In genomic region chr1:18644469-18645171, GRCh38 we compare ENCODE assay signal across 26 cellular contexts. TPM values are rescaled to one million over a fixed set of nuclear protein-coding genes. Genes with fewer than 3 reads are reported as not detected.
DNase-seq lines count a peak whose midpoint lies in the region; FAIRE-seq and TF ChIP-seq lines count a peak whose summit lies in the region.
"Had no signal": no experiment of that assay in that cellular context is flagged by ENCODE, and none has a peak within 500 bp of the region (broad histone marks: within the 10 kb centered on the region; RNA-seq: fewer than 3 reads in every experiment).

No MANE protein-coding gene starts in this region.

- H3K27ac Mint-ChIP-seq in activated naive CD4-positive, alpha-beta T cell treated with anti-CD3 and anti-CD28 coated beads, Interleukin-2, amount 10 ng/mL, durations not matched to agents 7 days and 5 days = peak overlapping the region; percentile 79
- H3K27ac Mint-ChIP-seq: effector memory CD8-positive, alpha-beta T cell; memory B cell; progenitor cell of endocrine pancreas had no signal

- DNase-seq in activated naive CD4-positive, alpha-beta T cell treated with anti-CD3 and anti-CD28 coated beads, Interleukin-2, amount 10 ng/mL, durations not matched to agents 7 days and 5 days = no peak
- DNase-seq in activated naive CD4-positive, alpha-beta T cell treated with anti-CD3 and anti-CD28 coated beads, Interleukin-2, amount 50 U/mL, for 16 hours = no peak
- DNase-seq in GM20000 (ENCODE audit: low spot score) (peak; percentile 41), H1 (ENCODE audit: low read depth in 1 of 2, low spot score in 2 of 2) (no peak), osteoblast (ENCODE audit: insufficient read length, low spot score, missing footprints) (peak; percentile 84), hypothalamus (lab: John Stamatoyannopoulos, UW) (no peak), hepatic stellate cell (ENCODE audit: low spot score) (no peak), mammary epithelial cell (no peak)
- DNase-seq: ACHN; activated CD4-positive, CD25-positive, alpha-beta regulatory T cell treated with anti-CD3 and anti-CD28 coated beads, Interleukin-2, amount 50 U/mL, for 72 hours; colonic mucosa; DMS53; effector memory CD8-positive, alpha-beta T cell; Karpas-422; kidney glomerular epithelial cell; NCI-H187 treated with DMSO at 0.1 percent for 48 hours; NCI-H345; OCI-M1 had no signal

- H3K23ac ChIP-seq in H1 (ENCODE audit: insufficient read length) = no peak overlapping the region

- H3K4me1 ChIP-seq in H1 (replicated peaks in 1 of 4; ENCODE audit: control insufficient read depth in 3 of 4, insufficient read depth in 4 of 4, low read length in 3 of 4) (peaks cover 17 to 59% (median 33%) of the 10 kb centered on the region in 4 experiments), osteoblast (ENCODE audit: insufficient read depth, low read length) (no peaks in the 10 kb centered on the region), mammary epithelial cell (ENCODE audit: insufficient read depth, low read length) (peaks cover 13% of the 10 kb centered on the region)
- H3K4me1 ChIP-seq: colonic mucosa had no signal

- 8% methylated on average over 18 of the region's 18 CpGs; no CpG with 5 or more reads in 1 of the 2 experiments for WGBS in H1 (ENCODE audit: extremely low coverage in 1 of 2, insufficient coverage in 1 of 2, insufficient read length in 1 of 2, insufficient replicate concordance in 2 of 2, low coverage in 1 of 2, low lambda C conversion rate in 2 of 2, missing lambda C conversion rate in 1 of 2), 2 experiments
- WGBS in mammary epithelial cell (ENCODE audit: low coverage, missing lambda C conversion rate) = 11% methylated on average over 16 of the region's 18 CpGs

- H3K9me3 Mint-ChIP-seq in activated naive CD4-positive, alpha-beta T cell treated with anti-CD3 and anti-CD28 coated beads, Interleukin-2, amount 10 ng/mL, durations not matched to agents 7 days and 5 days = no peaks in the 10 kb centered on the region
- H3K9me3 Mint-ChIP-seq: effector memory CD8-positive, alpha-beta T cell; memory B cell had no signal

- H3K4me3 Mint-ChIP-seq in activated naive CD4-positive, alpha-beta T cell treated with anti-CD3 and anti-CD28 coated beads, Interleukin-2, amount 10 ng/mL, durations not matched to agents 7 days and 5 days = peak overlapping the region; percentile 49
- H3K4me3 Mint-ChIP-seq: effector memory CD8-positive, alpha-beta T cell; memory B cell had no signal

- H3K27me3 ChIP-seq in H1 (replicated peaks in 1 of 4; ENCODE audit: control insufficient read depth in 3 of 4, extremely low read depth in 1 of 4, insufficient read depth in 3 of 4, low read length in 3 of 4) (peaks cover 73 to 96% (median 90%) of the 10 kb centered on the region in 4 experiments), osteoblast (ENCODE audit: insufficient read depth, low read length) (peaks cover 90% of the 10 kb centered on the region), mammary epithelial cell (ENCODE audit: insufficient read depth, low read length) (peaks cover 81% of the 10 kb centered on the region)

- H3K36me3 ChIP-seq in H1 (ENCODE audit: control insufficient read depth in 2 of 4, insufficient read depth in 4 of 4, low read length in 3 of 4) (no peaks in the 10 kb centered on the region; a peak in 1 of 8 replicates), osteoblast (ENCODE audit: insufficient read depth, low read length) (no peaks in the 10 kb centered on the region), mammary epithelial cell (ENCODE audit: insufficient read depth, low read length) (no peaks in the 10 kb centered on the region)
- H3K36me3 ChIP-seq: colonic mucosa, suprapubic skin, vagina had no signal

- no peak overlapping the region for H3K18ac ChIP-seq in H1 (ENCODE audit: extremely low read depth, low read length)

- FAIRE-seq in H1 (lab: Jason Lieb, UNC) = no peak
- FAIRE-seq: GM12878 had no signal

- H2BK12ac ChIP-seq in H1 (ENCODE audit: low read depth, low read length) = no peak overlapping the region

- no TSS peak for BruUV-seq in mammary epithelial cell (replicated peaks; lab: Mats Ljungman, UMichigan)

- H2AK5ac ChIP-seq in H1 (ENCODE audit: low read depth, low read length) = no peak overlapping the region

- dilution Hi-C loops in mammary epithelial cell (cut with HindIII; ENCODE audit: low sequenced_read_pairs) = no loop called here

- H3K27ac ChIP-seq in H1 (ENCODE audit: low read depth, low read length) (no peak overlapping the region), osteoblast (ENCODE audit: low read depth, low read length) (no peak overlapping the region), mammary epithelial cell (ENCODE audit: insufficient read depth, low read depth, low read length) (no peak overlapping the region)
- H3K27ac ChIP-seq: C4-2B, colonic mucosa, suprapubic skin, vagina had no signal

- H3K4me1 Mint-ChIP-seq in activated naive CD4-positive, alpha-beta T cell treated with anti-CD3 and anti-CD28 coated beads, Interleukin-2, amount 10 ng/mL, durations not matched to agents 7 days and 5 days = peaks cover 28% of the 10 kb centered on the region

- H3K56ac ChIP-seq in H1 (replicated peaks; ENCODE audit: insufficient read length, low read depth, low read length) = no peak overlapping the region

- H3K4me2 ChIP-seq in H1 (ENCODE audit: insufficient read depth in 1 of 2, low read depth in 2 of 2, low read length in 2 of 2) (peak overlapping the region; percentile 15 to 82; a peak in 2 of 4 replicates), osteoblast (ENCODE audit: insufficient read depth, low read length) (no peak overlapping the region), mammary epithelial cell (ENCODE audit: insufficient read depth, low read depth, low read length) (no peak overlapping the region)

- no peak overlapping the region for H3K4ac ChIP-seq in H1 (replicated peaks; ENCODE audit: insufficient read length, low read depth, low read length)

- H2BK15ac ChIP-seq in H1 (ENCODE audit: low read length) = no peak overlapping the region

- no peaks in the 10 kb centered on the region for H3K9me3 ChIP-seq in H1 (ENCODE audit: insufficient read depth in 2 of 2, low read depth in 1 of 2, low read length in 1 of 2)
- no peaks in the 10 kb centered on the region for H3K9me3 ChIP-seq in osteoblast (ENCODE audit: low read depth, low read length)
- H3K9me3 ChIP-seq in mammary epithelial cell (replicated peaks; ENCODE audit: insufficient read depth, low read length) = no peaks in the 10 kb centered on the region
- H3K9me3 ChIP-seq: colonic mucosa, suprapubic skin, vagina had no signal

- H3K9ac ChIP-seq in H1 (replicated peaks in 1 of 4; ENCODE audit: extremely low read depth in 1 of 4, low read depth in 3 of 4, low read length in 3 of 4) (no peak overlapping the region), mammary epithelial cell (ENCODE audit: insufficient read depth, low read length) (no peak overlapping the region)

- no peak for TF ChIP-seq RAD21 in H1 (IDR thresholded peaks at IDR 0.05 in 1 of 2, conservative IDR thresholded peaks at IDR 0.05 in 1 of 2; ENCODE audit: low read depth in 2 of 2, low read length in 2 of 2)

- H3K27me3 Mint-ChIP-seq in activated naive CD4-positive, alpha-beta T cell treated with anti-CD3 and anti-CD28 coated beads, Interleukin-2, amount 10 ng/mL, durations not matched to agents 7 days and 5 days = peaks cover 100% of the 10 kb centered on the region

- intact Hi-C loops in mammary epithelial cell (cut with micrococcal nuclease) = loop anchor here (2.0 kb wide), 1 partner anchor 16 kb away; no protein-coding TSS in a partner anchor

- no peak overlapping the region for H2BK20ac ChIP-seq in H1 (ENCODE audit: low read length)

- no peak overlapping the region for H2BK120ac ChIP-seq in H1 (replicated peaks; ENCODE audit: low read depth, low read length)

- TF ChIP-seq CTCF in GM20000 (IDR thresholded peaks at IDR 0.05; ENCODE audit: extremely low read depth, missing control alignments) (no peak), H1 (IDR thresholded peaks at IDR 0.05; ENCODE audit: control extremely low read depth in 1 of 3, insufficient read depth in 1 of 3, low read depth in 1 of 3, low read length in 3 of 3) (no peak), osteoblast (IDR thresholded peaks at IDR 0.05; ENCODE audit: extremely low read depth, low read depth, low read length) (no peak), mammary epithelial cell (conservative IDR thresholded peaks at IDR 0.05 in 1 of 2, IDR thresholded peaks at IDR 0.05 in 1 of 2; ENCODE audit: extremely low read depth in 1 of 2, insufficient read depth in 1 of 2, low read depth in 1 of 2, low read length in 2 of 2) (no peak)

- no peak overlapping the region for H4K5ac ChIP-seq in H1 (ENCODE audit: insufficient read length, low read depth, low read length)

- peaks cover 3% of the 10 kb centered on the region for H3K36me3 Mint-ChIP-seq in activated naive CD4-positive, alpha-beta T cell treated with anti-CD3 and anti-CD28 coated beads, Interleukin-2, amount 10 ng/mL, durations not matched to agents 7 days and 5 days
- H3K36me3 Mint-ChIP-seq: memory B cell had no signal

- peaks cover 9% of the 10 kb centered on the region; the same call in 1 of the 2 replicates for H3K23me2 ChIP-seq in H1 (ENCODE audit: low read depth, low read length)

- TF ChIP-seq POLR2A in H1 (IDR thresholded peaks at IDR 0.05; ENCODE audit: control extremely low read depth in 1 of 2, low read depth in 2 of 2, low read length in 2 of 2) = no peak

- CTCF ChIA-PET in activated naive CD4-positive, alpha-beta T cell treated with anti-CD3 and anti-CD28 coated beads, Interleukin-2, amount 10 ng/mL, durations not matched to agents 7 days and 5 days (lab: Charles Lee) = no interaction called here
- CTCF ChIA-PET in H1 (lab: Charles Lee; ENCODE audit: partially characterized antibody) (interaction anchor here (0.8 to 3.8 kb wide), 14 partner anchors 8 to 236 kb away, joined by 3 to 20 read pairs (median 4); no protein-coding TSS in a partner anchor), mammary epithelial cell (lab: Charles Lee; ENCODE audit: low non-redundant PET) (interaction anchor here (0.6 kb wide), 1 partner anchor 52 kb away, joined by 4 read pairs; no protein-coding TSS in a partner anchor)

- in situ Hi-C loops in mammary epithelial cell (cut with MboI; ENCODE audit: low sequenced_read_pairs in 2 of 2) = no loop called here

- H4K8ac ChIP-seq in H1 (ENCODE audit: extremely low read depth, insufficient read depth, low read length) = no peak overlapping the region

- POLR2A ChIA-PET in H1 (lab: Charles Lee; ENCODE audit: partially characterized antibody) = interaction anchor here (0.9 to 5.6 kb wide), 3 partner anchors 11 to 36 kb away, joined by 3 to 56 read pairs (median 5); partner anchors contain the start of gene PAX7

- peaks cover 8 to 22% of the 10 kb centered on the region in 2 experiments for H4K20me1 ChIP-seq in H1 (replicated peaks in 1 of 2; ENCODE audit: control insufficient read depth in 1 of 2, insufficient read depth in 2 of 2, low read length in 2 of 2)
- no peaks in the 10 kb centered on the region for H4K20me1 ChIP-seq in osteoblast (ENCODE audit: insufficient read depth, low read length)
- H4K20me1 ChIP-seq in mammary epithelial cell (ENCODE audit: insufficient read depth, low read length) = no peaks in the 10 kb centered on the region

- H2BK5ac ChIP-seq in H1 (ENCODE audit: low read depth, low read length) = no peak overlapping the region

- no peaks in the 10 kb centered on the region for H3K79me1 ChIP-seq in H1 (ENCODE audit: low read depth, low read length)

- H3K4me3 ChIP-seq in H1 (ENCODE audit: extremely low read depth in 1 of 4, insufficient read depth in 2 of 4, low read depth in 3 of 4, low read length in 4 of 4) (peak overlapping the region in 1 of 4 experiments; percentile 58; a peak in 1 of 8 replicates), osteoblast (ENCODE audit: insufficient read depth, low read length) (no peak overlapping the region), mammary epithelial cell (replicated peaks in 1 of 3; ENCODE audit: insufficient read depth in 1 of 3, low read depth in 2 of 3, low read length in 3 of 3) (no peak overlapping the region)
- H3K4me3 ChIP-seq: colonic mucosa, GM12878, suprapubic skin, vagina had no signal

- no peak overlapping the region for H4K91ac ChIP-seq in H1 (replicated peaks; ENCODE audit: insufficient read length, low read length)

- H3K14ac ChIP-seq in H1 (ENCODE audit: insufficient read length) = no peak overlapping the region

- H3K79me2 ChIP-seq in H1 (ENCODE audit: control insufficient read depth in 1 of 2, insufficient read depth in 2 of 2, low read length in 2 of 2) = no peaks in the 10 kb centered on the region
- no peaks in the 10 kb centered on the region for H3K79me2 ChIP-seq in osteoblast (ENCODE audit: insufficient read depth, low read length)
- no peaks in the 10 kb centered on the region for H3K79me2 ChIP-seq in mammary epithelial cell (ENCODE audit: insufficient read depth, low read length)

- no peak overlapping the region for H2AFZ ChIP-seq in H1 (ENCODE audit: low read length)
- no peak overlapping the region for H2AFZ ChIP-seq in osteoblast (ENCODE audit: low read length)
- no peak overlapping the region for H2AFZ ChIP-seq in mammary epithelial cell (ENCODE audit: low read depth, low read length)

- no peak for TF ChIP-seq EP300 in H1 (IDR thresholded peaks at IDR 0.05; ENCODE audit: borderline replicate concordance in 1 of 2, low read depth in 2 of 2, low read length in 2 of 2)

RNA-seq across cellular contexts. Expression of gene PAX7, which starts 14.0 kb away (rescaled TPM):
- not detected in 2 replicates for total RNA-seq in H1 (2021; fragmentation: NEBNext Ultra II Directional; extraction: Animal tissue kit (Norgen Biotek cat#: 25700))
- polyA plus RNA-seq in H1 (2011; rRNA removed) (0.02 TPM in 1 of 2 replicates, not detected in the other), mammary epithelial cell (not detected)
- 0.03 TPM for polyA plus RNA-seq in H1 (2011; cell fraction: cytosol; rRNA removed)
- 0.03 TPM for polyA plus RNA-seq in H1 (2011; cell fraction: nucleus; rRNA removed)
- 0.03 to 0.08 TPM in 2 of 4 replicates, not detected in the others for polyA plus RNA-seq in H1 (2012, experiment 1 of 2)
- polyA plus RNA-seq in H1 (2012, experiment 2 of 2) = 0.07 TPM
- polyA plus RNA-seq in H1 (2013, experiment 1 of 2) = 0.02 TPM
- 0.02 TPM for polyA plus RNA-seq in H1 (2013, experiment 2 of 2)
- polyA minus RNA-seq in H1 (2011; rRNA and poly(A)+ RNA removed) = 0.13 TPM in 1 of 2 replicates, not detected in the other
- polyA minus RNA-seq in H1 (2011; cell fraction: cytosol; rRNA and poly(A)+ RNA removed) = not detected
- polyA minus RNA-seq in H1 (2011; cell fraction: nucleus; rRNA and poly(A)+ RNA removed) = 0.40 TPM
- total RNA-seq in osteoblast (not detected in 2 replicates), mammary epithelial cell (not detected)
- not detected for polyA minus RNA-seq in mammary epithelial cell
- total RNA-seq: colonic mucosa, GM12878, HT1080, myocyte, progenitor cell of endocrine pancreas, vagina had no signal
- polyA plus RNA-seq: GM12878 had no signal

Comparison
In these comparisons a context has a peak if more than half of its experiments do, and no peak if none do; other contexts are left out.
1. DNase-seq: peak in GM20000 (single experiment) and osteoblast (single experiment); none in activated naive CD4-positive, alpha-beta T cell treated with anti-CD3 and anti-CD28 coated beads, Interleukin-2, amount 10 ng/mL, durations not matched to agents 7 days and 5 days (single experiment), activated naive CD4-positive, alpha-beta T cell treated with anti-CD3 and anti-CD28 coated beads, Interleukin-2, amount 50 U/mL, for 16 hours (single experiment), H1 (0 of 2), hypothalamus (0 of 51), hepatic stellate cell (single experiment) and mammary epithelial cell (single experiment).
2. H3K4me2 ChIP-seq: peak in H1 (2 of 2); none in osteoblast (single experiment) and mammary epithelial cell (single experiment).